29 cellular contexts compared by ENCODE assay signal in genomic region chr6:167910007-167910406, GRCh38.
"Had no signal": no experiment of that assay in that cellular context is flagged by ENCODE, and none has a peak within 500 bp of the region (broad histone marks: within the 10 kb centered on the region; RNA-seq: fewer than 3 reads in every experiment).

No MANE protein-coding gene starts in this region.

- H3K4me1 Mint-ChIP-seq: activated CD4-positive, alpha-beta memory T cell treated with anti-CD3 and anti-CD28 coated beads, Interleukin-2, amount 10 ng/mL, durations not matched to agents 7 days and 5 days; activated CD8-positive, alpha-beta memory T cell treated with anti-CD3 and anti-CD28 coated beads, Interleukin-2, amount 10 ng/mL, durations not matched to agents 7 days and 5 days; activated naive CD4-positive, alpha-beta T cell treated with anti-CD3 and anti-CD28 coated beads, Interleukin-2, amount 10 ng/mL, durations not matched to agents 7 days and 5 days; activated naive CD8-positive, alpha-beta T cell treated with anti-CD3 and anti-CD28 coated beads, Interleukin-2, amount 50 U/mL, for 24 hours; central memory CD8-positive, alpha-beta T cell had no signal

- H3K27me3 ChIP-seq: brain microvascular endothelial cell had no signal

- H3K36me3 Mint-ChIP-seq: activated naive CD4-positive, alpha-beta T cell treated with anti-CD3 and anti-CD28 coated beads, Interleukin-2, amount 10 ng/mL, durations not matched to agents 7 days and 5 days; activated naive CD8-positive, alpha-beta T cell had no signal

- H3K27ac ChIP-seq: brain microvascular endothelial cell, PC-9, SK-N-MC, WERI-Rb-1 had no signal

- H3K9me3 Mint-ChIP-seq: activated CD4-positive, alpha-beta memory T cell treated with anti-CD3 and anti-CD28 coated beads, Interleukin-2, amount 10 ng/mL, durations not matched to agents 7 days and 5 days; activated naive CD4-positive, alpha-beta T cell treated with anti-CD3 and anti-CD28 coated beads, Interleukin-2, amount 10 ng/mL, durations not matched to agents 7 days and 5 days; activated naive CD8-positive, alpha-beta T cell treated with anti-CD3 and anti-CD28 coated beads, Interleukin-2, amount 50 U/mL, for 24 hours; central memory CD8-positive, alpha-beta T cell had no signal

- H3K27ac Mint-ChIP-seq: activated CD4-positive, alpha-beta memory T cell treated with anti-CD3 and anti-CD28 coated beads, Interleukin-2, amount 10 ng/mL, durations not matched to agents 7 days and 5 days; activated CD8-positive, alpha-beta memory T cell treated with anti-CD3 and anti-CD28 coated beads, Interleukin-2, amount 10 ng/mL, durations not matched to agents 7 days and 5 days; activated naive CD4-positive, alpha-beta T cell treated with anti-CD3 and anti-CD28 coated beads, Interleukin-2, amount 10 ng/mL, durations not matched to agents 7 days and 5 days; activated naive CD8-positive, alpha-beta T cell; activated naive CD8-positive, alpha-beta T cell treated with anti-CD3 and anti-CD28 coated beads, Interleukin-2, amount 50 U/mL, for 24 hours had no signal

- DNase-seq: activated CD4-positive, alpha-beta memory T cell treated with anti-CD3 and anti-CD28 coated beads, Interleukin-2, amount 10 ng/mL, durations not matched to agents 7 days and 5 days; activated CD4-positive, alpha-beta T cell treated with anti-CD3 and anti-CD28 coated beads for 1 hour; activated CD4-positive, alpha-beta T cell treated with anti-CD3 and anti-CD28 coated beads for 48 hours; activated CD4-positive, CD25-positive, alpha-beta regulatory T cell; activated CD8-positive, alpha-beta memory T cell treated with anti-CD3 and anti-CD28 coated beads for 24 hours; activated CD8-positive, alpha-beta memory T cell treated with anti-CD3 and anti-CD28 coated beads, Interleukin-2, amount 10 ng/mL, durations not matched to agents 7 days and 5 days; activated CD8-positive, alpha-beta memory T cell treated with anti-CD3 and anti-CD28 coated beads, Interleukin-2, amount 50 U/mL, for 48 hours; activated effector memory CD4-positive, alpha-beta T cell treated with Interleukin-2 at 50 U/mL for 16 hours; activated naive CD4-positive, alpha-beta T cell treated with anti-CD3 and anti-CD28 coated beads, Interleukin-2, amount 10 ng/mL, durations not matched to agents 7 days and 5 days; activated naive CD8-positive, alpha-beta T cell treated with anti-CD3 and anti-CD28 coated beads, Interleukin-2, amount 50 U/mL, for 24 hours; activated T-cell treated with anti-CD3 and anti-CD28 coated beads, Interleukin-2, amount 50 U/mL, for 48 hours; amniotic stem cell; aorta; brain microvascular endothelial cell; NCI-H1105; NCI-H1417 treated with DMSO at 0.1 percent for 48 hours; NCI-H1930; NCI-H345; NCI-H524 treated with DMSO at 0.1 percent for 48 hours; NCI-H748 treated with DMSO at 0.1 percent for 48 hours; NK-92 treated with Interleukin-12 subunit alpha and Interleukin-12 subunit beta, amount 100 ng/mL, for 24 hours; PC-9; Right ventricle myocardium superior; T-helper 1 cell; T-helper 9 cell; WERI-Rb-1 had no signal

- H3K4me3 Mint-ChIP-seq: activated CD4-positive, alpha-beta memory T cell treated with anti-CD3 and anti-CD28 coated beads, Interleukin-2, amount 10 ng/mL, durations not matched to agents 7 days and 5 days; activated CD8-positive, alpha-beta memory T cell treated with anti-CD3 and anti-CD28 coated beads, Interleukin-2, amount 10 ng/mL, durations not matched to agents 7 days and 5 days; activated naive CD4-positive, alpha-beta T cell treated with anti-CD3 and anti-CD28 coated beads, Interleukin-2, amount 10 ng/mL, durations not matched to agents 7 days and 5 days; activated naive CD8-positive, alpha-beta T cell; activated naive CD8-positive, alpha-beta T cell treated with anti-CD3 and anti-CD28 coated beads, Interleukin-2, amount 50 U/mL, for 24 hours; central memory CD8-positive, alpha-beta T cell had no signal

- H2AFZ ChIP-seq: PC-9 had no signal

- ATAC-seq: activated CD8-positive, alpha-beta memory T cell treated with anti-CD3 and anti-CD28 coated beads, Interleukin-2, amount 10 ng/mL, durations not matched to agents 7 days and 5 days; activated naive CD8-positive, alpha-beta T cell treated with anti-CD3 and anti-CD28 coated beads, Interleukin-2, amount 50 U/mL, for 24 hours had no signal

- H3K4me3 ChIP-seq: PC-9, SK-N-MC had no signal

- H3K4me2 ChIP-seq: PC-9 had no signal

- H3K27me3 Mint-ChIP-seq: activated CD4-positive, alpha-beta memory T cell treated with anti-CD3 and anti-CD28 coated beads, Interleukin-2, amount 10 ng/mL, durations not matched to agents 7 days and 5 days; activated CD8-positive, alpha-beta memory T cell treated with anti-CD3 and anti-CD28 coated beads, Interleukin-2, amount 10 ng/mL, durations not matched to agents 7 days and 5 days; activated naive CD4-positive, alpha-beta T cell treated with anti-CD3 and anti-CD28 coated beads, Interleukin-2, amount 10 ng/mL, durations not matched to agents 7 days and 5 days; activated naive CD8-positive, alpha-beta T cell treated with anti-CD3 and anti-CD28 coated beads, Interleukin-2, amount 50 U/mL, for 24 hours; central memory CD8-positive, alpha-beta T cell had no signal
